In genomic region chr16:8374586-8374985, GRCh38 we compare ENCODE assay signal across 20 cellular contexts.
"Had no signal": no experiment of that assay in that cellular context is flagged by ENCODE, and none has a peak within 500 bp of the region (broad histone marks: within the 10 kb centered on the region; RNA-seq: fewer than 3 reads in every experiment).

No MANE protein-coding gene starts in this region.

- DNase-seq: activated CD4-positive, alpha-beta memory T cell treated with anti-CD3 and anti-CD28 coated beads for 36 hours; activated CD4-positive, alpha-beta T cell treated with anti-CD3 and anti-CD28 coated beads for 48 hours; activated CD4-positive, CD25-positive, alpha-beta regulatory T cell; activated naive CD4-positive, alpha-beta T cell treated with Interleukin-2 at 50 U/mL for 16 hours; activated naive CD8-positive, alpha-beta T cell treated with anti-CD3 and anti-CD28 coated beads for 36 hours; activated T-cell treated with anti-CD3 and anti-CD28 coated beads, Interleukin-2, amount 50 U/mL, for 48 hours; cerebellar nuclear complex; cortex of kidney; heart right ventricle; left ventricle myocardium inferior; midbrain; ovary; stimulated activated CD4-positive, alpha-beta T cell treated with anti-CD3 and anti-CD28 coated beads, Interleukin-4, amount 100 ng/mL, for 24 hours; stimulated activated naive CD4-positive, alpha-beta T cell treated with Interleukin-2 at 50 U/mL for 16 hours; T1000; upper lobe of right lung had no signal

- H3K9me3 ChIP-seq: neutrophil, ovary, prostate gland, upper lobe of right lung had no signal

- H3K36me3 ChIP-seq: heart right ventricle, left ventricle myocardium inferior, neutrophil, ovary, prostate gland, upper lobe of right lung had no signal

- H3K4me1 ChIP-seq: heart right ventricle, left ventricle myocardium inferior, prostate gland, upper lobe of right lung had no signal

- ATAC-seq: heart right ventricle; natural killer cell treated with Interleukin-12 subunit alpha and Interleukin-12 subunit beta and Interleukin-15 and Interleukin-18, amount 100 ng/mL, for 72 hours; upper lobe of right lung had no signal

- H3K4me3 ChIP-seq: heart right ventricle, left ventricle myocardium inferior, ovary, prostate gland, upper lobe of right lung had no signal

- H3K27ac ChIP-seq: epithelial cell of prostate, heart right ventricle, left ventricle myocardium inferior, neutrophil, ovary, prostate gland, upper lobe of right lung had no signal

- H3K27me3 ChIP-seq: neutrophil, ovary, upper lobe of right lung had no signal
